ENCODE assay signal across 8 cellular contexts in the genomic region with DNA sequence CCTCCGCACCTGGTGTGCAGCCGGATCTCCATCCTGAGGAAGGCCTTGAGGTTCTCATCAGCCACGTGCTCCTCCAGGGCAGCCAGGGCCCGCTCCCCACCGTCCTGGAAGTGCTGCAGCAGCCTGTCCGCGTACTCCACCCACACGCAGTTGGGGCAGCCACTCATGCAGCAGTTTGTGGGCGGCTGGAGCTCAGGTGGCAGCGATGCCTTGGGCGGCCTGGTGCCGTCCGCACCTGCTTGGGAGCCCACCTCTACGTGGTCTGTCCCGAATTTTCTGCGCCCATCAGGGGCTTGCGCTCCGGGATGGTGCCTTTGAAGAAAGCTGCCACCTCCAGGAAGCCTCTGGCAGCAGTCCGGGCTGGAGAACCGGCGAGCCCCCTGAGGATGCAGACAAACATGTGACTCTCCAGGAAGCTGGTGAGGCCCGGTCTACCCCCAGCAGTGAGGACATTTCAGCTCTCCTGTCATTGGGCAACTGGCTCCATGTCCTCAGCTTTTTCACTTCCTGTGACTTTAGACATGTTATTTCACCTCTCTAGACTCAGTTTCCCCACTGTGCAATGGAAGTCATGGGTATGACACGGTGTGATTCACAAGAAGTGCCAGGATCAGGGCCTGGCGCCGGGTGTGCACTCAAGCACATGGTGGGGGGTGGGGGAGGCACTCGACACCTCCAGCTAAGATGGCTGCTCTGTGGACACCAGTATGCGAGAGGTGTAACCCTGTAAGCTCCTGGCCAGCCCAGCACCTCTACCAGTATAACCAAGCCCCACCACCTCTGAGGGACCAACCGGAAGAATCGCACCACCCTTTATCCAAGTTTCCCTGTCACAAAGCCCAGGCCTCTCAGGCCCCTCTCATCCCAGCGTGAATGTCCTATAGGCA. TPM values are rescaled to one million over a fixed set of nuclear protein-coding genes. Genes with fewer than 3 reads are reported as not detected.
DNase-seq lines count a peak whose midpoint lies in the region; ATAC-seq and TF ChIP-seq lines count a peak whose summit lies in the region.

No MANE protein-coding gene starts in this region.

- peaks cover 6% of the 10 kb centered on the region for H3K36me3 Mint-ChIP-seq in progenitor cell of endocrine pancreas (ENCODE audit: insufficient read depth)

- H3K4me1 ChIP-seq in foreskin keratinocyte, result peaks cover 4% of the 10 kb centered on the region

- no peak for TF ChIP-seq CTCF in AG04450 (IDR thresholded peaks at IDR 0.05; ENCODE audit: low read depth, low read length)
- no peak for TF ChIP-seq CTCF in foreskin keratinocyte (conservative IDR thresholded peaks at IDR 0.05)
- TF ChIP-seq CTCF in progenitor cell of endocrine pancreas (IDR thresholded peaks at IDR 0.05; ENCODE audit: unreplicated experiment), result no peak

- POLR2A ChIA-PET in AG04450 (lab: Yijun Ruan, JAX), result interaction anchor here (0.8 to 1.8 kb wide), 4 partner anchors 13 to 29 kb away, joined by 3 to 7 read pairs (median 4); a partner anchor contains a TSS

- CTCF ChIA-PET in AG04450 (lab: Charles Lee), result interaction anchor here (1.1 to 1.2 kb wide), 2 partner anchors 10 to 64 kb away, joined by 3 to 4 read pairs; no protein-coding TSS in a partner anchor

- H3K27ac ChIP-seq in AG04450 (ENCODE audit: low read depth, low read length), result peak overlapping the region; percentile 61
- peak overlapping the region; percentile 64 for H3K27ac ChIP-seq in foreskin keratinocyte

- peak overlapping the region; percentile 85 for H3K4me3 ChIP-seq in AG04450 (ENCODE audit: low read depth, low read length)

- peaks cover 18% of the 10 kb centered on the region for H3K4me1 Mint-ChIP-seq in progenitor cell of endocrine pancreas (ENCODE audit: low read depth)

- peak; percentile 3 for ATAC-seq in GM19438 (IDR thresholded peaks at IDR 0.05; ENCODE audit: low read depth, unreplicated experiment)
- peak; percentile 8 for ATAC-seq in foreskin keratinocyte
- ATAC-seq in HG03469 (IDR thresholded peaks at IDR 0.05; ENCODE audit: unreplicated experiment), result no peak

- H3K9me3 Mint-ChIP-seq in progenitor cell of endocrine pancreas (ENCODE audit: low read depth), result no peaks in the 10 kb centered on the region

- H3K27me3 Mint-ChIP-seq in progenitor cell of endocrine pancreas, result no peaks in the 10 kb centered on the region

- H3K27ac Mint-ChIP-seq in progenitor cell of endocrine pancreas, result peak overlapping the region; percentile 96

- no peaks in the 10 kb centered on the region; the same call in 1 of the 2 replicates for H3K9me3 ChIP-seq in AG04450 (ENCODE audit: control insufficient read depth, insufficient read depth, low read length)

- H3K4me3 Mint-ChIP-seq in progenitor cell of endocrine pancreas (ENCODE audit: low read depth), result peak overlapping the region; percentile 96

- H3K27me3 ChIP-seq in AG04450 (ENCODE audit: control insufficient read depth, insufficient read depth, low read length) (no peaks in the 10 kb centered on the region), foreskin keratinocyte (no peaks in the 10 kb centered on the region)

- DNase-seq in AG04450 (ENCODE audit: low read depth, low spot score) (no peak), NCI-H2196 (lab: John Stamatoyannopoulos, UW; ENCODE audit: unreplicated experiment) (peak; percentile 62), foreskin keratinocyte (no peak), progenitor cell of endocrine pancreas (ENCODE audit: low spot score, unreplicated experiment) (no peak), glomerular visceral epithelial cell (ENCODE audit: extremely low spot score) (no peak)
- peak; percentile 81 to 83 for DNase-seq in activated T-cell treated with anti-CD3 and anti-CD28 coated beads, Interleukin-2, amount 50 U/mL, for 48 hours

RNA-seq across cellular contexts. Expression of a gene that starts 1.0 kb away (rescaled TPM):
- 13.4 and 17.0 TPM in 2 replicates for polyA plus RNA-seq in AG04450 (2011; rRNA removed)
- polyA minus RNA-seq in AG04450 (2011; rRNA and poly(A)+ RNA removed), result 2.9 and 4.4 TPM in 2 replicates
- 27.7 and 29.9 TPM in 2 replicates for total RNA-seq in foreskin keratinocyte
- 36.1 and 41.8 TPM in 2 replicates for polyA plus RNA-seq in foreskin keratinocyte
- total RNA-seq in progenitor cell of endocrine pancreas, result 18.6 and 23.6 TPM in 2 replicates

RNA-seq across cellular contexts. Expression of a gene that starts 1.1 kb away (rescaled TPM):
- polyA plus RNA-seq in AG04450 (2011; rRNA removed), result 10.7 and 10.9 TPM in 2 replicates
- 2.2 and 3.9 TPM in 2 replicates for polyA minus RNA-seq in AG04450 (2011; rRNA and poly(A)+ RNA removed)
- 33.9 and 40.1 TPM in 2 replicates for total RNA-seq in foreskin keratinocyte
- 40.7 and 46.1 TPM in 2 replicates for polyA plus RNA-seq in foreskin keratinocyte
- total RNA-seq in progenitor cell of endocrine pancreas, result 24.8 and 26.6 TPM in 2 replicates

RNA-seq across cellular contexts. Expression of a gene that starts 9.1 kb away (rescaled TPM):
- polyA plus RNA-seq in AG04450 (2011; rRNA removed) (0.51 and 1.0 TPM in 2 replicates), foreskin keratinocyte (0.11 and 0.17 TPM in 2 replicates)
- 0.41 TPM in 1 of 2 replicates, not detected in the other for polyA minus RNA-seq in AG04450 (2011; rRNA and poly(A)+ RNA removed)
- total RNA-seq in foreskin keratinocyte (not detected in 2 replicates), progenitor cell of endocrine pancreas (0.50 TPM in 1 of 2 replicates, not detected in the other)

RNA-seq across cellular contexts. Expression of a gene that starts 18.1 kb away (rescaled TPM):
- 44.7 and 48.0 TPM in 2 replicates for polyA plus RNA-seq in AG04450 (2011; rRNA removed)
- polyA minus RNA-seq in AG04450 (2011; rRNA and poly(A)+ RNA removed), result 15.2 and 22.4 TPM in 2 replicates
- 22.7 and 23.5 TPM in 2 replicates for total RNA-seq in foreskin keratinocyte
- polyA plus RNA-seq in foreskin keratinocyte, result 33.4 and 35.9 TPM in 2 replicates
- total RNA-seq in progenitor cell of endocrine pancreas, result 42.1 TPM in 2 replicates

RNA-seq across cellular contexts. Expression of a gene that starts 18.4 kb away (rescaled TPM):
- polyA plus RNA-seq in AG04450 (2011; rRNA removed), result 71.5 and 83.0 TPM in 2 replicates
- 145 and 167 TPM in 2 replicates for polyA minus RNA-seq in AG04450 (2011; rRNA and poly(A)+ RNA removed)
- total RNA-seq in foreskin keratinocyte, result 123 and 136 TPM in 2 replicates
- 138 and 155 TPM in 2 replicates for polyA plus RNA-seq in foreskin keratinocyte
- total RNA-seq in progenitor cell of endocrine pancreas, result 127 and 141 TPM in 2 replicates

Comparison
In these comparisons a context has a peak if more than half of its experiments do, and no peak if none do; other contexts are left out.
1. DNase-seq: peak in NCI-H2196 (single experiment) and activated T-cell treated with anti-CD3 and anti-CD28 coated beads, Interleukin-2, amount 50 U/mL, for 48 hours (2 of 2); none in AG04450 (single experiment), foreskin keratinocyte (0 of 2), progenitor cell of endocrine pancreas (single experiment) and glomerular visceral epithelial cell (single experiment).